1 cellular context compared by ENCODE assay signal in the genomic region with DNA sequence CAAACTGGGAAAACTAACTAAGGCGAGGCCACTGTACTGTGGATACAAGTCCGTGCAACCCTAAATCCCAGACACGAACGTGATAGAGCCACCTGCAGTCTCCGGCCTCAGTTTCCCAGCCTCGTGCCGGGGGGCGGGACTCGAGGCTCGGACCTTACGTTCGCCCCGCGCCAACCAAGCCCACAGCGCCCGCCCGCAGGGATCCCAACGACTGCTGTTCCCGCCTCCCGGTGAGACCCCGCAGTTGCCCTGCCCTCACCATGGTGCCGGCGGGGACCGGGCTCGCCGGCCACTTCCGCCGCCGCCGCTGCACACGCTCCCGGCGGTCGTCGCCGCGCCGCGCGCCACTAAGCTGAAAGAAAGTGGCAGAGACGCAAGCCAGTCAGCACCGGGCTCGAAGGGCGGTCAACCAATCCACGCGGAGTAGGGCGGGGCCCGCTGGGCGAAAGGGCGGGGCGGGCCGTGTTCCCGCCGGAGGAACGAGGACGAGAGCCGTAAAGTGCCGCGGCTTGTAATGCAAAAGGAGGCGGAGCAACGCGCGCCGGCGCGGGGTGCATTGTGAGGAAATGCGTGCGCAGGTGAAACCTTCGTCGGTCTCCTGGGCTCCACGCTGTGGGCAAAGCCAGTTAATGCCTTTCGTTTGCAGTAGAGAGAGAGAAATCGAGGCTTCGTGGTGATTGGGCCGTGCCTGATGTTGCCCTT.
TF ChIP-seq lines count a peak whose summit lies in the region.

LSM4 (minus strand) TSS at position 318 of the 702 bp plus-strand sequence; CDS start at position 262, 56 bp downstream.

TF ChIP-seq in HepG2, 621 proteins besides CTCF, POLR2A, EP300 and RAD21 (continued from another document and continues in another):
- TF ChIP-seq BCLAF1 (IDR thresholded peaks at IDR 0.05) (no peak), ZNF660 (CRISPR knock-in tag; IDR thresholded peaks at IDR 0.05; ENCODE audit: borderline replicate concordance, low read depth) (no peak; the same call in 1 of the 2 replicates), TFDP1 (CRISPR knock-in tag; IDR thresholded peaks at IDR 0.05; ENCODE audit: borderline replicate concordance) (peak; percentile 98), ZFP36L2 (CRISPR knock-in tag; IDR thresholded peaks at IDR 0.05) (no peak), ZNF724P (CRISPR knock-in tag; IDR thresholded peaks at IDR 0.05; ENCODE audit: borderline replicate concordance) (peak; percentile 16; the same call in 1 of the 2 replicates), ZNF230 (CRISPR knock-in tag; IDR thresholded peaks at IDR 0.05) (no peak; the same call in 1 of the 2 replicates), ZNF749 (CRISPR knock-in tag; IDR thresholded peaks at IDR 0.05; ENCODE audit: borderline replicate concordance) (no peak; the same call in 1 of the 2 replicates), ADNP (CRISPR knock-in tag; IDR thresholded peaks at IDR 0.05) (no peak), NCOA5 (CRISPR knock-in tag; IDR thresholded peaks at IDR 0.05) (no peak), MXD3 (CRISPR knock-in tag; IDR thresholded peaks at IDR 0.05) (peak; percentile 79; the same call in 1 of the 2 replicates), FUBP1 (CRISPR knock-in tag; IDR thresholded peaks at IDR 0.05; ENCODE audit: borderline replicate concordance) (no peak), CAMTA2 (CRISPR knock-in tag; IDR thresholded peaks at IDR 0.05; ENCODE audit: borderline replicate concordance) (no peak), ZNF597 (CRISPR knock-in tag; IDR thresholded peaks at IDR 0.05) (no peak), ZNF816 (CRISPR knock-in tag; IDR thresholded peaks at IDR 0.05; ENCODE audit: borderline replicate concordance) (peak; percentile 64; the same call in 1 of the 2 replicates), ATM (IDR thresholded peaks at IDR 0.05; ENCODE audit: borderline replicate concordance) (no peak), EED (CRISPR knock-in tag; IDR thresholded peaks at IDR 0.05) (no peak), ZBTB14 (CRISPR knock-in tag; IDR thresholded peaks at IDR 0.05) (peak; percentile 73), ZNF878 (CRISPR knock-in tag; IDR thresholded peaks at IDR 0.05) (0 out of 2 replicates have a peak, but pooled peaks have one; percentile 55), ZSCAN31 (CRISPR knock-in tag; IDR thresholded peaks at IDR 0.05; ENCODE audit: low read depth) (peak; percentile 80; the same call in 1 of the 2 replicates), SPEN (CRISPR knock-in tag; IDR thresholded peaks at IDR 0.05; ENCODE audit: low read depth) (peak; percentile 92), ZNF282 (IDR thresholded peaks at IDR 0.05; ENCODE audit: partially characterized antibody) (no peak), ZNF543 (CRISPR knock-in tag; IDR thresholded peaks at IDR 0.05) (peak; percentile 48; the same call in 1 of the 2 replicates), ZNF564 (CRISPR knock-in tag; IDR thresholded peaks at IDR 0.05) (0 out of 2 replicates have a peak, but pooled peaks have one; percentile 50), HDAC6 (IDR thresholded peaks at IDR 0.05; ENCODE audit: low read depth, low read length) (no peak), BRCA1 (CRISPR knock-in tag; IDR thresholded peaks at IDR 0.05) (no peak), ARNT (IDR thresholded peaks at IDR 0.05) (no peak), SIN3B (IDR thresholded peaks at IDR 0.05; ENCODE audit: low read length) (no peak; the same call in 1 of the 2 replicates), CCAR2 (optimal IDR thresholded peaks at IDR 0.05; ENCODE audit: low read depth, low read length) (no peak), CREB1 (IDR thresholded peaks at IDR 0.05) (peak; percentile 68), CREB1 (CRISPR knock-in tag; IDR thresholded peaks at IDR 0.05) (no peak; the same call in 1 of the 2 replicates)
- TF ChIP-seq, protein P1, sequence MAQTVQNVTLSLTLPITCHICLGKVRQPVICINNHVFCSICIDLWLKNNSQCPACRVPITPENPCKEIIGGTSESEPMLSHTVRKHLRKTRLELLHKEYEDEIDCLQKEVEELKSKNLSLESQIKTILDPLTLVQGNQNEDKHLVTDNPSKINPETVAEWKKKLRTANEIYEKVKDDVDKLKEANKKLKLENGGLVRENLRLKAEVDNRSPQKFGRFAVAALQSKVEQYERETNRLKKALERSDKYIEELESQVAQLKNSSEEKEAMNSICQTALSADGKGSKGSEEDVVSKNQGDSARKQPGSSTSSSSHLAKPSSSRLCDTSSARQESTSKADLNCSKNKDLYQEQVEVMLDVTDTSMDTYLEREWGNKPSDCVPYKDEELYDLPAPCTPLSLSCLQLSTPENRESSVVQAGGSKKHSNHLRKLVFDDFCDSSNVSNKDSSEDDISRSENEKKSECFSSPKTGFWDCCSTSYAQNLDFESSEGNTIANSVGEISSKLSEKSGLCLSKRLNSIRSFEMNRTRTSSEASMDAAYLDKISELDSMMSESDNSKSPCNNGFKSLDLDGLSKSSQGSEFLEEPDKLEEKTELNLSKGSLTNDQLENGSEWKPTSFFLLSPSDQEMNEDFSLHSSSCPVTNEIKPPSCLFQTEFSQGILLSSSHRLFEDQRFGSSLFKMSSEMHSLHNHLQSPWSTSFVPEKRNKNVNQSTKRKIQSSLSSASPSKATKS (CRISPR knock-in tag; IDR thresholded peaks at IDR 0.05): no peak; the same call in 1 of the 2 replicates
- TF ChIP-seq, protein P2, sequence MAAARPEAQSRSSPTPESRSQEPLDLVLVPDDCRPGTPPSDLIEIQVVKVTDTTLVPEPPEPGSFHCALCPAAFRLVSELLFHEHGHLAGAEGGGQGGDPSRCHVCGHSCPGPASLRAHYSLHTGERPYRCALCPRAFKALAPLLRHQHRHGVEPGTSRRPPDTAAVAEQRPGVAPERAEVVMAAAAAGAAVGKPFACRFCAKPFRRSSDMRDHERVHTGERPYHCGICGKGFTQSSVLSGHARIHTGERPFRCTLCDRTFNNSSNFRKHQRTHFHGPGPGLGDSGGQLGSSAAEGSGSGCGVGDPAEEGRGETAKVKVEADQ (CRISPR knock-in tag; IDR thresholded peaks at IDR 0.05; ENCODE audit: borderline replicate concordance): no peak
- TF ChIP-seq, protein P3, sequence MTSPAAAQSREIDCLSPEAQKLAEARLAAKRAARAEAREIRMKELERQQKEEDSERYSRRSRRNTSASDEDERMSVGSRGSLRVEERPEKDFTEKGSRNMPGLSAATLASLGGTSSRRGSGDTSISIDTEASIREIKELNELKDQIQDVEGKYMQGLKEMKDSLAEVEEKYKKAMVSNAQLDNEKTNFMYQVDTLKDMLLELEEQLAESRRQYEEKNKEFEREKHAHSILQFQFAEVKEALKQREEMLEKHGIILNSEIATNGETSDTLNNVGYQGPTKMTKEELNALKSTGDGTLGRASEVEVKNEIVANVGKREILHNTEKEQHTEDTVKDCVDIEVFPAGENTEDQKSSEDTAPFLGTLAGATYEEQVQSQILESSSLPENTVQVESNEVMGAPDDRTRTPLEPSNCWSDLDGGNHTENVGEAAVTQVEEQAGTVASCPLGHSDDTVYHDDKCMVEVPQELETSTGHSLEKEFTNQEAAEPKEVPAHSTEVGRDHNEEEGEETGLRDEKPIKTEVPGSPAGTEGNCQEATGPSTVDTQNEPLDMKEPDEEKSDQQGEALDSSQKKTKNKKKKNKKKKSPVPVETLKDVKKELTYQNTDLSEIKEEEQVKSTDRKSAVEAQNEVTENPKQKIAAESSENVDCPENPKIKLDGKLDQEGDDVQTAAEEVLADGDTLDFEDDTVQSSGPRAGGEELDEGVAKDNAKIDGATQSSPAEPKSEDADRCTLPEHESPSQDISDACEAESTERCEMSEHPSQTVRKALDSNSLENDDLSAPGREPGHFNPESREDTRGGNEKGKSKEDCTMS (CRISPR knock-in tag; conservative IDR thresholded peaks at IDR 0.05): no peak
- TF ChIP-seq, protein P4, sequence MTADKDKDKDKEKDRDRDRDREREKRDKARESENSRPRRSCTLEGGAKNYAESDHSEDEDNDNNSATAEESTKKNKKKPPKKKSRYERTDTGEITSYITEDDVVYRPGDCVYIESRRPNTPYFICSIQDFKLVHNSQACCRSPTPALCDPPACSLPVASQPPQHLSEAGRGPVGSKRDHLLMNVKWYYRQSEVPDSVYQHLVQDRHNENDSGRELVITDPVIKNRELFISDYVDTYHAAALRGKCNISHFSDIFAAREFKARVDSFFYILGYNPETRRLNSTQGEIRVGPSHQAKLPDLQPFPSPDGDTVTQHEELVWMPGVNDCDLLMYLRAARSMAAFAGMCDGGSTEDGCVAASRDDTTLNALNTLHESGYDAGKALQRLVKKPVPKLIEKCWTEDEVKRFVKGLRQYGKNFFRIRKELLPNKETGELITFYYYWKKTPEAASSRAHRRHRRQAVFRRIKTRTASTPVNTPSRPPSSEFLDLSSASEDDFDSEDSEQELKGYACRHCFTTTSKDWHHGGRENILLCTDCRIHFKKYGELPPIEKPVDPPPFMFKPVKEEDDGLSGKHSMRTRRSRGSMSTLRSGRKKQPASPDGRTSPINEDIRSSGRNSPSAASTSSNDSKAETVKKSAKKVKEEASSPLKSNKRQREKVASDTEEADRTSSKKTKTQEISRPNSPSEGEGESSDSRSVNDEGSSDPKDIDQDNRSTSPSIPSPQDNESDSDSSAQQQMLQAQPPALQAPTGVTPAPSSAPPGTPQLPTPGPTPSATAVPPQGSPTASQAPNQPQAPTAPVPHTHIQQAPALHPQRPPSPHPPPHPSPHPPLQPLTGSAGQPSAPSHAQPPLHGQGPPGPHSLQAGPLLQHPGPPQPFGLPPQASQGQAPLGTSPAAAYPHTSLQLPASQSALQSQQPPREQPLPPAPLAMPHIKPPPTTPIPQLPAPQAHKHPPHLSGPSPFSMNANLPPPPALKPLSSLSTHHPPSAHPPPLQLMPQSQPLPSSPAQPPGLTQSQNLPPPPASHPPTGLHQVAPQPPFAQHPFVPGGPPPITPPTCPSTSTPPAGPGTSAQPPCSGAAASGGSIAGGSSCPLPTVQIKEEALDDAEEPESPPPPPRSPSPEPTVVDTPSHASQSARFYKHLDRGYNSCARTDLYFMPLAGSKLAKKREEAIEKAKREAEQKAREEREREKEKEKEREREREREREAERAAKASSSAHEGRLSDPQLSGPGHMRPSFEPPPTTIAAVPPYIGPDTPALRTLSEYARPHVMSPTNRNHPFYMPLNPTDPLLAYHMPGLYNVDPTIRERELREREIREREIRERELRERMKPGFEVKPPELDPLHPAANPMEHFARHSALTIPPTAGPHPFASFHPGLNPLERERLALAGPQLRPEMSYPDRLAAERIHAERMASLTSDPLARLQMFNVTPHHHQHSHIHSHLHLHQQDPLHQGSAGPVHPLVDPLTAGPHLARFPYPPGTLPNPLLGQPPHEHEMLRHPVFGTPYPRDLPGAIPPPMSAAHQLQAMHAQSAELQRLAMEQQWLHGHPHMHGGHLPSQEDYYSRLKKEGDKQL (CRISPR knock-in tag; IDR thresholded peaks at IDR 0.05; ENCODE audit: low read depth): no peak
